In genomic region chr9:613771-614347, GRCh38 we compare ENCODE assay signal across 8 cellular contexts.
A peak's percentile ranks its signal among the peaks of the same experiment; 100 is the strongest.
DNase-seq lines count a peak whose midpoint lies in the region; ATAC-seq and TF ChIP-seq lines count a peak whose summit lies in the region.

No MANE protein-coding gene starts in this region.

- no peaks in the 10 kb centered on the region for H4K20me1 ChIP-seq in BLaER1 treated with 17β-estradiol and CSF1 and Interleukin-3, amounts not matched to agents 10 nM and 100 nM

- H3K9me3 ChIP-seq in BLaER1 treated with 17β-estradiol and CSF1 and Interleukin-3, amounts not matched to agents 10 nM and 100 nM (replicated peaks in 1 of 11): no peaks in the 10 kb centered on the region
- H3K9me3 ChIP-seq in naive thymus-derived CD4-positive, alpha-beta T cell (ENCODE audit: control insufficient read depth in 2 of 3, low read length in 3 of 3): no peaks in the 10 kb centered on the region

- no peaks in the 10 kb centered on the region for H3K9me3 Mint-ChIP-seq in naive thymus-derived CD4-positive, alpha-beta T cell

- peak overlapping the region in 9 of 11 experiments; percentile 6 to 41 (median 32); a peak in 12 of 22 replicates for H3K4me2 ChIP-seq in BLaER1 treated with 17β-estradiol and CSF1 and Interleukin-3, amounts not matched to agents 10 nM and 100 nM

- DNase-seq in NCI-H526 treated with DMSO at 0.1 percent for 48 hours (lab: John Stamatoyannopoulos, UW): peak; percentile 28
- peak; percentile 12 for DNase-seq in activated T-cell treated with anti-CD3 and anti-CD28 coated beads for 48 hours (ENCODE audit: low read depth)
- DNase-seq in fibroblast of pulmonary artery (ENCODE audit: low read depth): peak; percentile 92
- DNase-seq in naive thymus-derived CD4-positive, alpha-beta T cell: peak in 6 of 9 donors; percentile 12 to 33 (median 24)
- peak; percentile 83 for DNase-seq in ureter (ENCODE audit: low spot score)

- peak overlapping the region in 1 of 11 experiments; percentile 45; a peak in 1 of 22 replicates for H3K27ac ChIP-seq in BLaER1 treated with 17β-estradiol and CSF1 and Interleukin-3, amounts not matched to agents 10 nM and 100 nM
- no peak overlapping the region for H3K27ac ChIP-seq in naive thymus-derived CD4-positive, alpha-beta T cell (ENCODE audit: low read depth, low read length)

- H3K4me3 Mint-ChIP-seq in naive thymus-derived CD4-positive, alpha-beta T cell: no peak overlapping the region

- peaks cover 0 to 8% (median 4%) of the 10 kb centered on the region in 7 donors for H3K4me1 Mint-ChIP-seq in naive thymus-derived CD4-positive, alpha-beta T cell

- no peaks in the 10 kb centered on the region for H3K27me3 ChIP-seq in BLaER1 treated with 17β-estradiol and CSF1 and Interleukin-3, amounts not matched to agents 10 nM and 100 nM
- no peaks in the 10 kb centered on the region for H3K27me3 ChIP-seq in naive thymus-derived CD4-positive, alpha-beta T cell (ENCODE audit: control insufficient read depth in 2 of 2, insufficient read depth in 2 of 2, low read length in 2 of 2)

- no peaks in the 10 kb centered on the region for H3K27me3 Mint-ChIP-seq in naive thymus-derived CD4-positive, alpha-beta T cell

- POLR2A ChIA-PET in naive thymus-derived CD4-positive, alpha-beta T cell (lab: Charles Lee): no interaction called here

- H3K4me3 ChIP-seq in BLaER1 treated with 17β-estradiol and CSF1 and Interleukin-3, amounts not matched to agents 10 nM and 100 nM: no peak overlapping the region
- H3K4me3 ChIP-seq in fibroblast of pulmonary artery (replicated peaks; ENCODE audit: low read depth, low read length): no peak overlapping the region
- H3K4me3 ChIP-seq in naive thymus-derived CD4-positive, alpha-beta T cell (ENCODE audit: low read length): no peak overlapping the region

- TF ChIP-seq CTCF in fibroblast of pulmonary artery (IDR thresholded peaks at IDR 0.05; ENCODE audit: low read length, missing control alignments): peak; percentile 93

- H3K9ac ChIP-seq in BLaER1 treated with 17β-estradiol and CSF1 and Interleukin-3, amounts not matched to agents 10 nM and 100 nM: no peak overlapping the region

- H3K4me1 ChIP-seq in BLaER1 treated with 17β-estradiol and CSF1 and Interleukin-3, amounts not matched to agents 10 nM and 100 nM: peaks cover 5 to 18% (median 10%) of the 10 kb centered on the region in 10 experiments; a peak in 19 of 20 replicates
- no peaks in the 10 kb centered on the region for H3K4me1 ChIP-seq in naive thymus-derived CD4-positive, alpha-beta T cell (ENCODE audit: control insufficient read depth in 2 of 2, insufficient read depth in 2 of 2, low read length in 2 of 2)

- intact Hi-C loops in naive thymus-derived CD4-positive, alpha-beta T cell (cut with micrococcal nuclease): loop anchor here (1.0 to 10.0 kb wide), 5 partner anchors 143 to 395 kb away; no protein-coding TSS in a partner anchor

- ATAC-seq in GM18867 (IDR thresholded peaks at IDR 0.05; ENCODE audit: unreplicated experiment) (peak; percentile 93), HG03103 (IDR thresholded peaks at IDR 0.05; ENCODE audit: low read depth, unreplicated experiment) (peak; percentile 98)
- peak; percentile 89 for ATAC-seq in naive thymus-derived CD4-positive, alpha-beta T cell

- no peaks in the 10 kb centered on the region for H3K36me3 ChIP-seq in BLaER1 treated with 17β-estradiol and CSF1 and Interleukin-3, amounts not matched to agents 10 nM and 100 nM
- H3K36me3 ChIP-seq in naive thymus-derived CD4-positive, alpha-beta T cell (ENCODE audit: control insufficient read depth in 2 of 3, insufficient read depth in 3 of 3, low read length in 3 of 3): no peaks in the 10 kb centered on the region

- CTCF ChIA-PET in naive thymus-derived CD4-positive, alpha-beta T cell (lab: Charles Lee): interaction anchor here (0.5 to 1.1 kb wide), 2 partner anchors 143 to 192 kb away, joined by 3 to 6 read pairs; no protein-coding TSS in a partner anchor

- no peaks in the 10 kb centered on the region for H3K36me3 Mint-ChIP-seq in naive thymus-derived CD4-positive, alpha-beta T cell

- peak overlapping the region in 1 of 9 donors; percentile 34 for H3K27ac Mint-ChIP-seq in naive thymus-derived CD4-positive, alpha-beta T cell

Comparison
In these comparisons a context has a peak if more than half of its experiments do, and no peak if none do; other contexts are left out.
1. DNase-seq: peak in every context shown above with its lines; median percentile 92 in fibroblast of pulmonary artery; 83 in ureter; 28 in NCI-H526 treated with DMSO at 0.1 percent for 48 hours; 24 in naive thymus-derived CD4-positive, alpha-beta T cell; 12 in activated T-cell treated with anti-CD3 and anti-CD28 coated beads for 48 hours.